In the genomic region with DNA sequence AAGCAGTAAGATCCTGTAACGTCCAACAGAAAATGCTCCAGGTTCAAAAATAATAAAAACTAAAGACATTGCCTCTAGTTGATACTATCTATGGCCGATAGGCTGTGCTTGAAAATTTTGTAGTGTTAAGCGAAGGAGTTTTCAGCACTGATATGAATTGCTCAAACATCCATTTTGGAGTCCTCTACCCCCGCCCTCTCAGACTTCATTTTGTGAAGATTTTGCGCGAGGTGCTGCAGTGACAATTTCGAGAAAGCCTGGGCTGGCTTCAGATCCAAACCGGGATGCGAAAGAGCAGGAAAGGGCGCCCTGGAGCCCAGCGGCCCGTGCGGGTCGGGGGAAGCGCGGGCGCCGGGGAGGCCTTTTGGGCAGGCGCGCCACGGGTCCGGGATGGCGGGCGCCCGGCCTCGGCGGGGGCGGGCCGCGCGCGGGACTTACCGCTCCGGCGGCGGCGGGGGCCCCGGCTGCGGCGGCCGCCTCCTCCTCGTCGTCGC, we compare ENCODE assay signal across 8 cellular contexts. TPM values are rescaled to one million over a fixed set of nuclear protein-coding genes. Genes with fewer than 3 reads are reported as not detected.
DNase-seq lines count a peak whose midpoint lies in the region; ATAC-seq and TF ChIP-seq lines count a peak whose summit lies in the region.

No MANE protein-coding gene starts in this region.

- peak overlapping the region; percentile 100 for H3K27ac Mint-ChIP-seq in T-helper 1 cell treated with Interleukin-12 subunit alpha and Interleukin-12 subunit beta and Interleukin-4 antibody, amounts not matched to agents 30 μg/mL and 1 μg/mL, for 36 hours

- H4K20me1 ChIP-seq in MM.1S (ENCODE audit: insufficient read depth, low read length), result peaks cover 27% of the 10 kb centered on the region

- H3K4me3 ChIP-seq in left ventricle myocardium inferior, result peak overlapping the region; percentile 99
- H3K4me3 ChIP-seq in MM.1S (ENCODE audit: low read length), result peak overlapping the region; percentile 76

- H3K79me2 ChIP-seq in MM.1S (ENCODE audit: low read length), result peaks cover 63% of the 10 kb centered on the region

- H3F3A ChIP-seq in MM.1S (ENCODE audit: insufficient read depth, low read length), result peaks cover 25% of the 10 kb centered on the region

- no peak overlapping the region for H2AFZ ChIP-seq in MM.1S (ENCODE audit: low read length)

- peaks cover 34% of the 10 kb centered on the region for H3K36me3 Mint-ChIP-seq in T-helper 1 cell treated with Interleukin-12 subunit alpha and Interleukin-12 subunit beta and Interleukin-4 antibody, amounts not matched to agents 30 μg/mL and 1 μg/mL, for 36 hours (ENCODE audit: low read depth)

- H3K27ac ChIP-seq in left ventricle myocardium inferior (replicated peaks) (peak overlapping the region; percentile 100), MM.1S (ENCODE audit: low read length) (peak overlapping the region; percentile 99)

- H3K4me2 ChIP-seq in MM.1S (ENCODE audit: low read depth, low read length), result peak overlapping the region; percentile 74

- H3K36me3 ChIP-seq in left ventricle myocardium inferior (peaks cover 8% of the 10 kb centered on the region), MM.1S (replicated peaks; ENCODE audit: insufficient read depth, low read length) (peaks cover 3% of the 10 kb centered on the region; the same call in 1 of the 2 replicates)

- no peaks in the 10 kb centered on the region for H3K27me3 Mint-ChIP-seq in T-helper 1 cell treated with Interleukin-12 subunit alpha and Interleukin-12 subunit beta and Interleukin-4 antibody, amounts not matched to agents 30 μg/mL and 1 μg/mL, for 36 hours (ENCODE audit: low read depth)

- H3K9me3 Mint-ChIP-seq in T-helper 1 cell treated with Interleukin-12 subunit alpha and Interleukin-12 subunit beta and Interleukin-4 antibody, amounts not matched to agents 30 μg/mL and 1 μg/mL, for 36 hours, result no peaks in the 10 kb centered on the region

- intact Hi-C loops in left ventricle myocardium inferior (cut with micrococcal nuclease) (no loop called here), left cardiac atrium (cut with DNase I) (no loop called here)

- H3K4me1 Mint-ChIP-seq in T-helper 1 cell treated with Interleukin-12 subunit alpha and Interleukin-12 subunit beta and Interleukin-4 antibody, amounts not matched to agents 30 μg/mL and 1 μg/mL, for 36 hours (ENCODE audit: low read depth), result peaks cover 44% of the 10 kb centered on the region

- H3K9ac ChIP-seq in MM.1S (ENCODE audit: low read length), result peak overlapping the region; percentile 92

- DNase-seq in left ventricle myocardium inferior (no peak), left cardiac atrium (no peak), HCEC 1CT (peak; percentile 74), MM.1S (peak; percentile 76), dedifferentiated amniotic fluid mesenchymal stem cell (ENCODE audit: extremely low spot score) (peak; percentile 87), midbrain (lab: John Stamatoyannopoulos, UW) (peak; percentile 74), stromal cell of bone marrow (ENCODE audit: low read depth) (peak; percentile 69)

- H3K4me3 Mint-ChIP-seq in T-helper 1 cell treated with Interleukin-12 subunit alpha and Interleukin-12 subunit beta and Interleukin-4 antibody, amounts not matched to agents 30 μg/mL and 1 μg/mL, for 36 hours, result peak overlapping the region; percentile 97

- H3K9me3 ChIP-seq in left ventricle myocardium inferior (replicated peaks), result peaks cover 9% of the 10 kb centered on the region
- no peaks in the 10 kb centered on the region for H3K9me3 ChIP-seq in MM.1S (replicated peaks; ENCODE audit: insufficient read depth, low read length)

- H3K27me3 ChIP-seq in left ventricle myocardium inferior (ENCODE audit: low read depth) (no peaks in the 10 kb centered on the region), MM.1S (replicated peaks; ENCODE audit: insufficient read depth, low read length) (no peaks in the 10 kb centered on the region)

- H3K9me2 ChIP-seq in MM.1S (replicated peaks; ENCODE audit: insufficient read depth, low read length), result no peaks in the 10 kb centered on the region

- H3K4me1 ChIP-seq in left ventricle myocardium inferior (peaks cover 72% of the 10 kb centered on the region), MM.1S (ENCODE audit: low read length) (peaks cover 15% of the 10 kb centered on the region)

- TF ChIP-seq CTCF in left ventricle myocardium inferior (IDR thresholded peaks at IDR 0.05; ENCODE audit: borderline replicate concordance), result peak; percentile 48
- peak; percentile 34 for TF ChIP-seq CTCF in MM.1S (IDR thresholded peaks at IDR 0.05; ENCODE audit: low read length)

- ATAC-seq in left cardiac atrium, result no peak

RNA-seq across cellular contexts. Expression of gene SP3, which starts 1.8 kb away (rescaled TPM):
- total RNA-seq in left ventricle myocardium inferior (32.1 TPM), left cardiac atrium (10 to 100 TPM; 42.9 to 49.0 TPM)

Comparison
In these comparisons a context has a peak if more than half of its experiments do, and no peak if none do; other contexts are left out.
1. DNase-seq: peak in HCEC 1CT (single experiment), MM.1S (single experiment), dedifferentiated amniotic fluid mesenchymal stem cell (single experiment), midbrain (single experiment) and stromal cell of bone marrow (single experiment); none in left ventricle myocardium inferior (single experiment) and left cardiac atrium (single experiment).